In the genomic region with DNA sequence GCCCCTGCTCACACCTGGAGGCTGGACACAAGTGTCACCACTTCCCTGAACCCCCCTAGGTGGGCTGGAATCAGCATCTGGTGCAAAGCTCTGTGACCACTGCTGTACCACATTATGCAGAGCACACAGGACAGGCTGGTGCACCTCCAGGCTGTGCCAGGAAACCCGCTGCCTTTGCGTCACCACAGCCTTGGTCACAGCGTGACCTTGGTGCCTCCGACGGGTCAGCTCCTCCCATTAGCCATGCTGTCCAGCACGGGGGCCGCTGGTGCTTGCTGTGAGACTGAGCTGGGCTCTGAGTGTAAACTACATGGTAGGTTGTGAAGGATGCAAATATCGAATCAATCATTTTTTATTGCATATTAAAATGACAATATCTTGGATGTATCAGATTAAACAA, we compare ENCODE assay signal across 1 cellular context.
A peak's percentile ranks its signal among the peaks of the same experiment; 100 is the strongest.
TF ChIP-seq lines count a peak whose summit lies in the region.

No MANE protein-coding gene starts in this region.

TF ChIP-seq in HepG2, 621 proteins besides CTCF, POLR2A, EP300 and RAD21 (continued from another document and continues in another):
- TF ChIP-seq, protein P1, sequence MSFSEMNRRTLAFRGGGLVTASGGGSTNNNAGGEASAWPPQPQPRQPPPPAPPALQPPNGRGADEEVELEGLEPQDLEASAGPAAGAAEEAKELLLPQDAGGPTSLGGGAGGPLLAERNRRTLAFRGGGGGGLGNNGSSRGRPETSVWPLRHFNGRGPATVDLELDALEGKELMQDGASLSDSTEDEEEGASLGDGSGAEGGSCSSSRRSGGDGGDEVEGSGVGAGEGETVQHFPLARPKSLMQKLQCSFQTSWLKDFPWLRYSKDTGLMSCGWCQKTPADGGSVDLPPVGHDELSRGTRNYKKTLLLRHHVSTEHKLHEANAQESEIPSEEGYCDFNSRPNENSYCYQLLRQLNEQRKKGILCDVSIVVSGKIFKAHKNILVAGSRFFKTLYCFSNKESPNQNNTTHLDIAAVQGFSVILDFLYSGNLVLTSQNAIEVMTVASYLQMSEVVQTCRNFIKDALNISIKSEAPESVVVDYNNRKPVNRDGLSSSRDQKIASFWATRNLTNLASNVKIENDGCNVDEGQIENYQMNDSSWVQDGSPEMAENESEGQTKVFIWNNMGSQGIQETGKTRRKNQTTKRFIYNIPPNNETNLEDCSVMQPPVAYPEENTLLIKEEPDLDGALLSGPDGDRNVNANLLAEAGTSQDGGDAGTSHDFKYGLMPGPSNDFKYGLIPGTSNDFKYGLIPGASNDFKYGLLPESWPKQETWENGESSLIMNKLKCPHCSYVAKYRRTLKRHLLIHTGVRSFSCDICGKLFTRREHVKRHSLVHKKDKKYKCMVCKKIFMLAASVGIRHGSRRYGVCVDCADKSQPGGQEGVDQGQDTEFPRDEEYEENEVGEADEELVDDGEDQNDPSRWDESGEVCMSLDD (CRISPR knock-in tag; IDR thresholded peaks at IDR 0.05; ENCODE audit: borderline replicate concordance): no peak
- TF ChIP-seq ZNF660 (CRISPR knock-in tag; IDR thresholded peaks at IDR 0.05; ENCODE audit: borderline replicate concordance, low read depth): no peak
- no peak for TF ChIP-seq ELF1 (CRISPR knock-in tag; IDR thresholded peaks at IDR 0.05)
- TF ChIP-seq ZMAT3 (CRISPR knock-in tag; conservative IDR thresholded peaks at IDR 0.05): no peak
- TF ChIP-seq IKZF1 (IDR thresholded peaks at IDR 0.05): no peak
- TF ChIP-seq CBX1 (IDR thresholded peaks at IDR 0.05; ENCODE audit: low read depth): no peak
- TF ChIP-seq CCDC6 (CRISPR knock-in tag; IDR thresholded peaks at IDR 0.05): no peak
- TF ChIP-seq CBFB (CRISPR knock-in tag; IDR thresholded peaks at IDR 0.05): no peak
- no peak for TF ChIP-seq ZNF296 (CRISPR knock-in tag; conservative IDR thresholded peaks at IDR 0.05)
- TF ChIP-seq HIVEP1 (CRISPR knock-in tag; IDR thresholded peaks at IDR 0.05): no peak
- TF ChIP-seq, protein P2, sequence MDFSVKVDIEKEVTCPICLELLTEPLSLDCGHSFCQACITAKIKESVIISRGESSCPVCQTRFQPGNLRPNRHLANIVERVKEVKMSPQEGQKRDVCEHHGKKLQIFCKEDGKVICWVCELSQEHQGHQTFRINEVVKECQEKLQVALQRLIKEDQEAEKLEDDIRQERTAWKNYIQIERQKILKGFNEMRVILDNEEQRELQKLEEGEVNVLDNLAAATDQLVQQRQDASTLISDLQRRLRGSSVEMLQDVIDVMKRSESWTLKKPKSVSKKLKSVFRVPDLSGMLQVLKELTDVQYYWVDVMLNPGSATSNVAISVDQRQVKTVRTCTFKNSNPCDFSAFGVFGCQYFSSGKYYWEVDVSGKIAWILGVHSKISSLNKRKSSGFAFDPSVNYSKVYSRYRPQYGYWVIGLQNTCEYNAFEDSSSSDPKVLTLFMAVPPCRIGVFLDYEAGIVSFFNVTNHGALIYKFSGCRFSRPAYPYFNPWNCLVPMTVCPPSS (IDR thresholded peaks at IDR 0.05): no peak
- no peak for TF ChIP-seq U2AF2 (IDR thresholded peaks at IDR 0.05; ENCODE audit: low read depth, low read length)
- no peak for TF ChIP-seq PAF1 (CRISPR knock-in tag; IDR thresholded peaks at IDR 0.05)
- TF ChIP-seq, protein P3, sequence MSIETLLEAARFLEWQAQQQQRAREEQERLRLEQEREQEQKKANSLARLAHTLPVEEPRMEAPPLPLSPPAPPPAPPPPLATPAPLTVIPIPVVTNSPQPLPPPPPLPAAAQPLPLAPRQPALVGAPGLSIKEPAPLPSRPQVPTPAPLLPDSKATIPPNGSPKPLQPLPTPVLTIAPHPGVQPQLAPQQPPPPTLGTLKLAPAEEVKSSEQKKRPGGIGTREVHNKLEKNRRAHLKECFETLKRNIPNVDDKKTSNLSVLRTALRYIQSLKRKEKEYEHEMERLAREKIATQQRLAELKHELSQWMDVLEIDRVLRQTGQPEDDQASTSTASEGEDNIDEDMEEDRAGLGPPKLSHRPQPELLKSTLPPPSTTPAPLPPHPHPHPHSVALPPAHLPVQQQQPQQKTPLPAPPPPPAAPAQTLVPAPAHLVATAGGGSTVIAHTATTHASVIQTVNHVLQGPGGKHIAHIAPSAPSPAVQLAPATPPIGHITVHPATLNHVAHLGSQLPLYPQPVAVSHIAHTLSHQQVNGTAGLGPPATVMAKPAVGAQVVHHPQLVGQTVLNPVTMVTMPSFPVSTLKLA (IDR thresholded peaks at IDR 0.05): no peak
- TF ChIP-seq ZNF317 (CRISPR knock-in tag; IDR thresholded peaks at IDR 0.05): no peak
- TF ChIP-seq, protein P4, sequence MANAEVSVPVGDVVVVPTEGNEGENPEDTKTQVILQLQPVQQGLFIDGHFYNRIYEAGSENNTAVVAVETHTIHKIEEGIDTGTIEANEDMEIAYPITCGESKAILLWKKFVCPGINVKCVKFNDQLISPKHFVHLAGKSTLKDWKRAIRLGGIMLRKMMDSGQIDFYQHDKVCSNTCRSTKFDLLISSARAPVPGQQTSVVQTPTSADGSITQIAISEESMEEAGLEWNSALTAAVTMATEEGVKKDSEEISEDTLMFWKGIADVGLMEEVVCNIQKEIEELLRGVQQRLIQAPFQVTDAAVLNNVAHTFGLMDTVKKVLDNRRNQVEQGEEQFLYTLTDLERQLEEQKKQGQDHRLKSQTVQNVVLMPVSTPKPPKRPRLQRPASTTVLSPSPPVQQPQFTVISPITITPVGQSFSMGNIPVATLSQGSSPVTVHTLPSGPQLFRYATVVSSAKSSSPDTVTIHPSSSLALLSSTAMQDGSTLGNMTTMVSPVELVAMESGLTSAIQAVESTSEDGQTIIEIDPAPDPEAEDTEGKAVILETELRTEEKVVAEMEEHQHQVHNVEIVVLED (CRISPR knock-in tag; IDR thresholded peaks at IDR 0.05; ENCODE audit: borderline replicate concordance): no peak
- TF ChIP-seq, protein P5, sequence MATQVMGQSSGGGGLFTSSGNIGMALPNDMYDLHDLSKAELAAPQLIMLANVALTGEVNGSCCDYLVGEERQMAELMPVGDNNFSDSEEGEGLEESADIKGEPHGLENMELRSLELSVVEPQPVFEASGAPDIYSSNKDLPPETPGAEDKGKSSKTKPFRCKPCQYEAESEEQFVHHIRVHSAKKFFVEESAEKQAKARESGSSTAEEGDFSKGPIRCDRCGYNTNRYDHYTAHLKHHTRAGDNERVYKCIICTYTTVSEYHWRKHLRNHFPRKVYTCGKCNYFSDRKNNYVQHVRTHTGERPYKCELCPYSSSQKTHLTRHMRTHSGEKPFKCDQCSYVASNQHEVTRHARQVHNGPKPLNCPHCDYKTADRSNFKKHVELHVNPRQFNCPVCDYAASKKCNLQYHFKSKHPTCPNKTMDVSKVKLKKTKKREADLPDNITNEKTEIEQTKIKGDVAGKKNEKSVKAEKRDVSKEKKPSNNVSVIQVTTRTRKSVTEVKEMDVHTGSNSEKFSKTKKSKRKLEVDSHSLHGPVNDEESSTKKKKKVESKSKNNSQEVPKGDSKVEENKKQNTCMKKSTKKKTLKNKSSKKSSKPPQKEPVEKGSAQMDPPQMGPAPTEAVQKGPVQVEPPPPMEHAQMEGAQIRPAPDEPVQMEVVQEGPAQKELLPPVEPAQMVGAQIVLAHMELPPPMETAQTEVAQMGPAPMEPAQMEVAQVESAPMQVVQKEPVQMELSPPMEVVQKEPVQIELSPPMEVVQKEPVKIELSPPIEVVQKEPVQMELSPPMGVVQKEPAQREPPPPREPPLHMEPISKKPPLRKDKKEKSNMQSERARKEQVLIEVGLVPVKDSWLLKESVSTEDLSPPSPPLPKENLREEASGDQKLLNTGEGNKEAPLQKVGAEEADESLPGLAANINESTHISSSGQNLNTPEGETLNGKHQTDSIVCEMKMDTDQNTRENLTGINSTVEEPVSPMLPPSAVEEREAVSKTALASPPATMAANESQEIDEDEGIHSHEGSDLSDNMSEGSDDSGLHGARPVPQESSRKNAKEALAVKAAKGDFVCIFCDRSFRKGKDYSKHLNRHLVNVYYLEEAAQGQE (IDR thresholded peaks at IDR 0.05; ENCODE audit: borderline replicate concordance in 1 of 2, low read depth in 1 of 2, low read length in 2 of 2): peak in 1 of 2 experiments; percentile 75; a peak in 2 of 4 replicates
- TF ChIP-seq ZNF446 (CRISPR knock-in tag; IDR thresholded peaks at IDR 0.05): no peak
- no peak for TF ChIP-seq ZNF44 (CRISPR knock-in tag; IDR thresholded peaks at IDR 0.05)
- TF ChIP-seq, protein P6, sequence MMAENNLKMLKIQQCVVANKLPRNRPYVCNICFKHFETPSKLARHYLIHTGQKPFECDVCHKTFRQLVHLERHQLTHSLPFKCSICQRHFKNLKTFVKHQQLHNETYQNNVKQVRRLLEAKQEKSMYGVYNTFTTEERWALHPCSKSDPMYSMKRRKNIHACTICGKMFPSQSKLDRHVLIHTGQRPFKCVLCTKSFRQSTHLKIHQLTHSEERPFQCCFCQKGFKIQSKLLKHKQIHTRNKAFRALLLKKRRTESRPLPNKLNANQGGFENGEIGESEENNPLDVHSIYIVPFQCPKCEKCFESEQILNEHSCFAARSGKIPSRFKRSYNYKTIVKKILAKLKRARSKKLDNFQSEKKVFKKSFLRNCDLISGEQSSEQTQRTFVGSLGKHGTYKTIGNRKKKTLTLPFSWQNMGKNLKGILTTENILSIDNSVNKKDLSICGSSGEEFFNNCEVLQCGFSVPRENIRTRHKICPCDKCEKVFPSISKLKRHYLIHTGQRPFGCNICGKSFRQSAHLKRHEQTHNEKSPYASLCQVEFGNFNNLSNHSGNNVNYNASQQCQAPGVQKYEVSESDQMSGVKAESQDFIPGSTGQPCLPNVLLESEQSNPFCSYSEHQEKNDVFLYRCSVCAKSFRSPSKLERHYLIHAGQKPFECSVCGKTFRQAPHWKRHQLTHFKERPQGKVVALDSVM (CRISPR knock-in tag; IDR thresholded peaks at IDR 0.05): no peak
- TF ChIP-seq NR2F6 (IDR thresholded peaks at IDR 0.05): peak; percentile 68
- peak; percentile 87 for TF ChIP-seq NR2F6 (CRISPR knock-in tag; IDR thresholded peaks at IDR 0.05)
- TF ChIP-seq ZSCAN30 (CRISPR knock-in tag; IDR thresholded peaks at IDR 0.05): no peak
- TF ChIP-seq HMGA1 (CRISPR knock-in tag; conservative IDR thresholded peaks at IDR 0.05): no peak
- TF ChIP-seq ZC3H4 (CRISPR knock-in tag; IDR thresholded peaks at IDR 0.05; ENCODE audit: borderline replicate concordance): no peak
- TF ChIP-seq XRCC5 (optimal IDR thresholded peaks at IDR 0.05; ENCODE audit: low read length): no peak
- no peak for TF ChIP-seq ZNF224 (CRISPR knock-in tag; IDR thresholded peaks at IDR 0.05)
- TF ChIP-seq FOXM1 (CRISPR knock-in tag; IDR thresholded peaks at IDR 0.05): no peak
- TF ChIP-seq, protein P7, sequence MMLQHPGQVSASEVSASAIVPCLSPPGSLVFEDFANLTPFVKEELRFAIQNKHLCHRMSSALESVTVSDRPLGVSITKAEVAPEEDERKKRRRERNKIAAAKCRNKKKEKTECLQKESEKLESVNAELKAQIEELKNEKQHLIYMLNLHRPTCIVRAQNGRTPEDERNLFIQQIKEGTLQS (CRISPR knock-in tag; IDR thresholded peaks at IDR 0.05): no peak
- TF ChIP-seq, protein P8, sequence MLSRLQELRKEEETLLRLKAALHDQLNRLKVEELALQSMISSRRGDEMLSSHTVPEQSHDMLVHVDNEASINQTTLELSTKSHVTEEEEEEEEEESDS (CRISPR knock-in tag; IDR thresholded peaks at IDR 0.05; ENCODE audit: borderline replicate concordance): no peak
- TF ChIP-seq, protein P9, sequence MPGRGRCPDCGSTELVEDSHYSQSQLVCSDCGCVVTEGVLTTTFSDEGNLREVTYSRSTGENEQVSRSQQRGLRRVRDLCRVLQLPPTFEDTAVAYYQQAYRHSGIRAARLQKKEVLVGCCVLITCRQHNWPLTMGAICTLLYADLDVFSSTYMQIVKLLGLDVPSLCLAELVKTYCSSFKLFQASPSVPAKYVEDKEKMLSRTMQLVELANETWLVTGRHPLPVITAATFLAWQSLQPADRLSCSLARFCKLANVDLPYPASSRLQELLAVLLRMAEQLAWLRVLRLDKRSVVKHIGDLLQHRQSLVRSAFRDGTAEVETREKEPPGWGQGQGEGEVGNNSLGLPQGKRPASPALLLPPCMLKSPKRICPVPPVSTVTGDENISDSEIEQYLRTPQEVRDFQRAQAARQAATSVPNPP (CRISPR knock-in tag; IDR thresholded peaks at IDR 0.05): no peak
- no peak for TF ChIP-seq JUN (CRISPR knock-in tag; IDR thresholded peaks at IDR 0.05)
- TF ChIP-seq ZNF160 (CRISPR knock-in tag; IDR thresholded peaks at IDR 0.05): no peak
- no peak for TF ChIP-seq POLR2AphosphoS2 (IDR thresholded peaks at IDR 0.05; ENCODE audit: low read depth, low read length)
- TF ChIP-seq TBX2 (CRISPR knock-in tag; IDR thresholded peaks at IDR 0.05; ENCODE audit: borderline replicate concordance): 0 out of 2 replicates have a peak, but pooled peaks have one; percentile 15
- no peak for TF ChIP-seq NR2F2 (IDR thresholded peaks at IDR 0.05; ENCODE audit: borderline replicate concordance, low read depth)
- no peak for TF ChIP-seq RFXAP (CRISPR knock-in tag; IDR thresholded peaks at IDR 0.05; ENCODE audit: borderline replicate concordance)
- TF ChIP-seq HNRNPH1 (optimal IDR thresholded peaks at IDR 0.05; ENCODE audit: low read depth, low read length): no peak
- no peak for TF ChIP-seq NFYB (CRISPR knock-in tag; IDR thresholded peaks at IDR 0.05)
- TF ChIP-seq, protein P10, sequence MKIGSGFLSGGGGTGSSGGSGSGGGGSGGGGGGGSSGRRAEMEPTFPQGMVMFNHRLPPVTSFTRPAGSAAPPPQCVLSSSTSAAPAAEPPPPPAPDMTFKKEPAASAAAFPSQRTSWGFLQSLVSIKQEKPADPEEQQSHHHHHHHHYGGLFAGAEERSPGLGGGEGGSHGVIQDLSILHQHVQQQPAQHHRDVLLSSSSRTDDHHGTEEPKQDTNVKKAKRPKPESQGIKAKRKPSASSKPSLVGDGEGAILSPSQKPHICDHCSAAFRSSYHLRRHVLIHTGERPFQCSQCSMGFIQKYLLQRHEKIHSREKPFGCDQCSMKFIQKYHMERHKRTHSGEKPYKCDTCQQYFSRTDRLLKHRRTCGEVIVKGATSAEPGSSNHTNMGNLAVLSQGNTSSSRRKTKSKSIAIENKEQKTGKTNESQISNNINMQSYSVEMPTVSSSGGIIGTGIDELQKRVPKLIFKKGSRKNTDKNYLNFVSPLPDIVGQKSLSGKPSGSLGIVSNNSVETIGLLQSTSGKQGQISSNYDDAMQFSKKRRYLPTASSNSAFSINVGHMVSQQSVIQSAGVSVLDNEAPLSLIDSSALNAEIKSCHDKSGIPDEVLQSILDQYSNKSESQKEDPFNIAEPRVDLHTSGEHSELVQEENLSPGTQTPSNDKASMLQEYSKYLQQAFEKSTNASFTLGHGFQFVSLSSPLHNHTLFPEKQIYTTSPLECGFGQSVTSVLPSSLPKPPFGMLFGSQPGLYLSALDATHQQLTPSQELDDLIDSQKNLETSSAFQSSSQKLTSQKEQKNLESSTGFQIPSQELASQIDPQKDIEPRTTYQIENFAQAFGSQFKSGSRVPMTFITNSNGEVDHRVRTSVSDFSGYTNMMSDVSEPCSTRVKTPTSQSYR (CRISPR knock-in tag; IDR thresholded peaks at IDR 0.05; ENCODE audit: borderline replicate concordance): no peak
- no peak for TF ChIP-seq KDM3A (CRISPR knock-in tag; IDR thresholded peaks at IDR 0.05; ENCODE audit: low read depth)
- no peak for TF ChIP-seq ZNF501 (CRISPR knock-in tag; IDR thresholded peaks at IDR 0.05)
- no peak for TF ChIP-seq SMAD3 (CRISPR knock-in tag; IDR thresholded peaks at IDR 0.05)
- TF ChIP-seq, protein P11, sequence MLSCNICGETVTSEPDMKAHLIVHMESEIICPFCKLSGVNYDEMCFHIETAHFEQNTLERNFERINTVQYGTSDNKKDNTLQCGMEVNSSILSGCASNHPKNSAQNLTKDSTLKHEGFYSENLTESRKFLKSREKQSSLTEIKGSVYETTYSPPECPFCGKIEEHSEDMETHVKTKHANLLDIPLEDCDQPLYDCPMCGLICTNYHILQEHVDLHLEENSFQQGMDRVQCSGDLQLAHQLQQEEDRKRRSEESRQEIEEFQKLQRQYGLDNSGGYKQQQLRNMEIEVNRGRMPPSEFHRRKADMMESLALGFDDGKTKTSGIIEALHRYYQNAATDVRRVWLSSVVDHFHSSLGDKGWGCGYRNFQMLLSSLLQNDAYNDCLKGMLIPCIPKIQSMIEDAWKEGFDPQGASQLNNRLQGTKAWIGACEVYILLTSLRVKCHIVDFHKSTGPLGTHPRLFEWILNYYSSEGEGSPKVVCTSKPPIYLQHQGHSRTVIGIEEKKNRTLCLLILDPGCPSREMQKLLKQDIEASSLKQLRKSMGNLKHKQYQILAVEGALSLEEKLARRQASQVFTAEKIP (CRISPR knock-in tag; IDR thresholded peaks at IDR 0.05; ENCODE audit: borderline replicate concordance): no peak
